ENCODE assay signal across 8 cellular contexts in genomic region chr19:45994989-45995714, GRCh38. TPM values are rescaled to one million over a fixed set of nuclear protein-coding genes. Genes with fewer than 3 reads are reported as not detected.
DNase-seq lines count a peak whose midpoint lies in the region; TF ChIP-seq lines count a peak whose summit lies in the region.

A gene with protein sequence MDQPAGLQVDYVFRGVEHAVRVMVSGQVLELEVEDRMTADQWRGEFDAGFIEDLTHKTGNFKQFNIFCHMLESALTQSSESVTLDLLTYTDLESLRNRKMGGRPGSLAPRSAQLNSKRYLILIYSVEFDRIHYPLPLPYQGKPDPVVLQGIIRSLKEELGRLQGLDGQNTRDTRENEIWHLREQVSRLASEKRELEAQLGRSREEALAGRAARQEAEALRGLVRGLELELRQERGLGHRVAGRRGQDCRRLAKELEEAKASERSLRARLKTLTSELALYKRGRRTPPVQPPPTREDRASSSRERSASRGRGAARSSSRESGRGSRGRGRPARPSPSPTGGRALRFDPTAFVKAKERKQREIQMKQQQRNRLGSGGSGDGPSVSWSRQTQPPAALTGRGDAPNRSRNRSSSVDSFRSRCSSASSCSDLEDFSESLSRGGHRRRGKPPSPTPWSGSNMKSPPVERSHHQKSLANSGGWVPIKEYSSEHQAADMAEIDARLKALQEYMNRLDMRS (plus strand): TSS chr19:45995467. CDS start chr19:46003019, 7,552 bp downstream.

- CTCF ChIA-PET in HEK293T (lab: Yijun Ruan, JAX) = interaction anchor here (0.6 to 1.6 kb wide), 6 partner anchors 14 to 409 kb away, joined by 3 to 6 read pairs (median 3); no protein-coding TSS in a partner anchor

- H3K27me3 ChIP-seq in SJSA1 (replicated peaks) (peaks cover 3% of the 10 kb centered on the region; the same call in 1 of the 2 replicates), testis (no peaks in the 10 kb centered on the region)

- peak within 1 kb of the TSS; percentile 54 for H3K27ac ChIP-seq in SJSA1
- peak within 1 kb of the TSS in 1 of 2 donors; percentile 27 for H3K27ac ChIP-seq in testis

- H3K4me1 ChIP-seq in SJSA1 (replicated peaks) = 0 out of 2 replicates have a peak, but pooled peaks cover 3% of the 10 kb centered on the region
- peaks cover 7% of the 10 kb centered on the region for H3K4me1 ChIP-seq in testis

- peak; percentile 99 for DNase-seq in GM03348 (ENCODE audit: low spot score)
- peak; percentile 98 for DNase-seq in HEK293T (ENCODE audit: extremely low spot score)
- peak; percentile 100 for DNase-seq in MV-4-11 (lab: John Stamatoyannopoulos, UW)
- peak; percentile 95 to 100 for DNase-seq in SJSA1 (ENCODE audit: low read depth in 1 of 2, low spot score in 2 of 2)
- peak; percentile 81 to 93 (median 90) for DNase-seq in activated naive CD4-positive, alpha-beta T cell (lab: John Stamatoyannopoulos, UW)
- peak; percentile 100 for DNase-seq in globus pallidus (ENCODE audit: low spot score)
- DNase-seq in nucleus accumbens (lab: John Stamatoyannopoulos, UW) = peak; percentile 84 to 100 (median 97)
- DNase-seq in testis = peak; percentile 98

- no peaks in the 10 kb centered on the region for H3K9me3 ChIP-seq in SJSA1 (replicated peaks)
- no peaks in the 10 kb centered on the region for H3K9me3 ChIP-seq in testis

- H3K36me3 ChIP-seq in SJSA1 (peaks cover 8% of the 10 kb centered on the region), testis (ENCODE audit: low read depth, missing control alignments) (no peaks in the 10 kb centered on the region)

- 0 to 1% methylated on average over 34 of the region's 34 CpGs for WGBS in testis, 2 donors

- H3K4me3 ChIP-seq in SJSA1 (peak within 1 kb of the TSS; percentile 63), testis (peak within 1 kb of the TSS; percentile 58 to 75)

- TF ChIP-seq POLR2A in testis (IDR thresholded peaks at IDR 0.05) = no peak

- TF ChIP-seq CTCF in testis (IDR thresholded peaks at IDR 0.05) = peak in 1 of 3 experiments; percentile 5

- intact Hi-C loops in testis (cut with DNase I; ENCODE audit: low total_unique reads) = no loop called here

- POLR2A ChIA-PET in HEK293T (lab: Yijun Ruan, JAX) = interaction anchor here (0.6 to 4.1 kb wide), 16 partner anchors 9 to 226 kb away, joined by 3 to 42 read pairs (median 6); partner anchors contain the start of genes FOXA3, IRF2BP1, MYPOP and NOVA2

TF ChIP-seq in HEK293T, 16 proteins besides CTCF, POLR2A, EP300 and RAD21:
- no peak for TF ChIP-seq FOXM1 (IDR thresholded peaks at IDR 0.05; ENCODE audit: borderline replicate concordance)
- TF ChIP-seq L3MBTL2 (conservative IDR thresholded peaks at IDR 0.05) = no peak
- TF ChIP-seq HDGF (IDR thresholded peaks at IDR 0.05; ENCODE audit: borderline replicate concordance) = no peak
- 0 out of 2 replicates have a peak, but pooled peaks have one; percentile 20 for TF ChIP-seq TARDBP (IDR thresholded peaks at IDR 0.05)
- TF ChIP-seq ELF4 (IDR thresholded peaks at IDR 0.05) = peak; percentile 100
- TF ChIP-seq PKNOX1 (IDR thresholded peaks at IDR 0.05) = peak; percentile 100
- no peak for TF ChIP-seq LEF1 (IDR thresholded peaks at IDR 0.05; ENCODE audit: borderline replicate concordance)
- no peak for TF ChIP-seq BHLHE40 (IDR thresholded peaks at IDR 0.05; ENCODE audit: borderline replicate concordance)
- TF ChIP-seq SP1 (IDR thresholded peaks at IDR 0.05) = peak; percentile 87
- TF ChIP-seq FOXA1 (IDR thresholded peaks at IDR 0.05) = no peak
- TF ChIP-seq NFRKB (IDR thresholded peaks at IDR 0.05) = no peak

RNA-seq across cellular contexts. Expression of the gene that starts here (rescaled TPM):
- 4.3 and 7.4 TPM in 2 replicates for total RNA-seq in SJSA1 (2014; rRNA removed; shearing (Covaris generic))
- total RNA-seq in testis = 10 to 100 TPM; 25.6 to 31.2 TPM
- 32.5 TPM for polyA plus RNA-seq in testis (ENCODE audit: insufficient read depth, low read depth, low replicate concordance)
